In the genomic region with DNA sequence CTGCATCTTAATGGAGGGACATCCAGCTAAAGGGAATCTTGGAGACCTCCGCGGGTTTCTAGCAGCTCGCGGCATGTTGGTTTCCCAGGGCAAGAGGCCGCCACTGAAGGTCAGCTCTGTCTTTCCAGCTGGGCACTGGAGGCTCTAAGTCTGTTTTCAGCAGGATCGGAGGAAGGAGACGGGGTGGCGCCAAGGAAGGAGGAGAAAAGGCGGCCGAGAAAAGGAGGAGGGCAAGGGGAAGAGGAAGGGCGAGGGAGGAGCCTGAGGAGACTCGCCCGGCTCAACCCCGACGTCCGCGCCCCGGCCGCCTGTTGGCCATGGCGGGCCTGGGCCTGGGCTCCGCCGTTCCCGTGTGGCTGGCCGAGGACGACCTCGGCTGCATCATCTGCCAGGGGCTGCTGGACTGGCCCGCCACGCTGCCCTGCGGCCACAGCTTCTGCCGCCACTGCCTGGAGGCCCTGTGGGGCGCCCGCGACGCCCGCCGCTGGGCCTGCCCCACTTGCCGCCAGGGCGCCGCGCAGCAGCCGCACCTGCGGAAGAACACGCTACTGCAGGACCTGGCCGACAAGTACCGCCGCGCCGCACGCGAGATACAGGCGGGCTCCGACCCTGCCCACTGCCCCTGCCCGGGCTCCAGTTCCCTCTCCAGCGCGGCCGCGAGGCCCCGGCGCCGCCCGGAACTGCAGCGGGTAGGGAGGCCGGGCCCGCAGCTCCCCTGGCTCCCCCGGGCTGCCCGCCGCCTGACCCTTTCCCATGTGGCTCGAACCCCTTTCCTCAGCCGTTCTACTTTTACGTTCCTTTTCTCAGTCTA, we compare ENCODE assay signal across 8 cellular contexts. TPM values are rescaled to one million over a fixed set of nuclear protein-coding genes. Genes with fewer than 3 reads are reported as not detected.
DNase-seq lines count a peak whose midpoint lies in the region; ATAC-seq, FAIRE-seq and TF ChIP-seq lines count a peak whose summit lies in the region.

A gene with protein sequence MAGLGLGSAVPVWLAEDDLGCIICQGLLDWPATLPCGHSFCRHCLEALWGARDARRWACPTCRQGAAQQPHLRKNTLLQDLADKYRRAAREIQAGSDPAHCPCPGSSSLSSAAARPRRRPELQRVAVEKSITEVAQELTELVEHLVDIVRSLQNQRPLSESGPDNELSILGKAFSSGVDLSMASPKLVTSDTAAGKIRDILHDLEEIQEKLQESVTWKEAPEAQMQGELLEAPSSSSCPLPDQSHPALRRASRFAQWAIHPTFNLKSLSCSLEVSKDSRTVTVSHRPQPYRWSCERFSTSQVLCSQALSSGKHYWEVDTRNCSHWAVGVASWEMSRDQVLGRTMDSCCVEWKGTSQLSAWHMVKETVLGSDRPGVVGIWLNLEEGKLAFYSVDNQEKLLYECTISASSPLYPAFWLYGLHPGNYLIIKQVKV (plus strand): TSS at position 283 of the 811 bp plus-strand sequence. CDS start 35 bp downstream, at position 318.

- peak within 1 kb of the TSS; percentile 79 for H3K27ac Mint-ChIP-seq in activated naive CD4-positive, alpha-beta T cell treated with anti-CD3 and anti-CD28 coated beads for 36 hours

- peak within 1 kb of the TSS; percentile 88 for H3K4me3 Mint-ChIP-seq in activated naive CD4-positive, alpha-beta T cell treated with anti-CD3 and anti-CD28 coated beads for 36 hours

- H3K36me3 Mint-ChIP-seq in activated naive CD4-positive, alpha-beta T cell treated with anti-CD3 and anti-CD28 coated beads for 36 hours (ENCODE audit: low read depth) = peaks cover 20% of the 10 kb centered on the region

- peak; percentile 63 for TF ChIP-seq CTCF in neutrophil (IDR thresholded peaks at IDR 0.05)

- H3K27me3 Mint-ChIP-seq in activated naive CD4-positive, alpha-beta T cell treated with anti-CD3 and anti-CD28 coated beads for 36 hours (ENCODE audit: low read depth) = peaks cover 9% of the 10 kb centered on the region

- ATAC-seq in HG03565 (IDR thresholded peaks at IDR 0.05; ENCODE audit: unreplicated experiment) = peak; percentile 49

- H3K4me3 ChIP-seq in BLaER1 treated with 17β-estradiol and CSF1 and Interleukin-3, amounts not matched to agents 10 nM and 100 nM = peak within 1 kb of the TSS; percentile 68 to 87 (median 74)
- peak within 1 kb of the TSS; percentile 71 to 72 for H3K4me3 ChIP-seq in neutrophil (ENCODE audit: low read depth in 1 of 2, low read length in 1 of 2)

- peak; percentile 70 for DNase-seq in GM19239 (ENCODE audit: insufficient read length, low spot score)
- DNase-seq in RPMI8226 = peak; percentile 86
- peak; percentile 60 for DNase-seq in activated naive CD4-positive, alpha-beta T cell treated with anti-CD3 and anti-CD28 coated beads for 36 hours
- peak; percentile 74 to 78 for DNase-seq in frontal cortex (ENCODE audit: low spot score in 2 of 2)

- H3K27ac ChIP-seq in BLaER1 treated with 17β-estradiol and CSF1 and Interleukin-3, amounts not matched to agents 10 nM and 100 nM = peak within 1 kb of the TSS; percentile 95 to 100 (median 97)
- peak within 1 kb of the TSS; percentile 93 for H3K27ac ChIP-seq in neutrophil
- H3K27ac ChIP-seq in temporal lobe (ENCODE audit: low read depth, low read length) = peak within 1 kb of the TSS; percentile 81

- H3K4me1 Mint-ChIP-seq in activated naive CD4-positive, alpha-beta T cell treated with anti-CD3 and anti-CD28 coated beads for 36 hours (ENCODE audit: low read depth) = peaks cover 31% of the 10 kb centered on the region

- no peaks in the 10 kb centered on the region for H4K20me1 ChIP-seq in BLaER1 treated with 17β-estradiol and CSF1 and Interleukin-3, amounts not matched to agents 10 nM and 100 nM

- no peaks in the 10 kb centered on the region for H3K9me3 Mint-ChIP-seq in activated naive CD4-positive, alpha-beta T cell treated with anti-CD3 and anti-CD28 coated beads for 36 hours

- CTCF ChIA-PET in activated naive CD4-positive, alpha-beta T cell treated with anti-CD3 and anti-CD28 coated beads for 36 hours (lab: Charles Lee) = interaction anchor here (0.6 to 1.6 kb wide), 4 partner anchors 25 to 244 kb away, joined by 3 to 5 read pairs (median 4); no protein-coding TSS in a partner anchor

- H3K36me3 ChIP-seq in BLaER1 treated with 17β-estradiol and CSF1 and Interleukin-3, amounts not matched to agents 10 nM and 100 nM = peaks cover 26 to 47% (median 37%) of the 10 kb centered on the region in 11 experiments
- H3K36me3 ChIP-seq in neutrophil = no peaks in the 10 kb centered on the region

- peaks cover 30 to 42% (median 36%) of the 10 kb centered on the region in 11 experiments for H3K9me3 ChIP-seq in BLaER1 treated with 17β-estradiol and CSF1 and Interleukin-3, amounts not matched to agents 10 nM and 100 nM (replicated peaks in 1 of 11)
- no peaks in the 10 kb centered on the region for H3K9me3 ChIP-seq in neutrophil

- H3K4me1 ChIP-seq in BLaER1 treated with 17β-estradiol and CSF1 and Interleukin-3, amounts not matched to agents 10 nM and 100 nM = peaks cover 27 to 74% (median 45%) of the 10 kb centered on the region in 10 experiments
- peaks cover 44 to 53% of the 10 kb centered on the region in 2 experiments for H3K4me1 ChIP-seq in neutrophil (ENCODE audit: control insufficient read depth in 1 of 2, insufficient read depth in 1 of 2, low read depth in 1 of 2, low read length in 1 of 2)

- intact Hi-C loops in activated naive CD4-positive, alpha-beta T cell treated with anti-CD3 and anti-CD28 coated beads for 36 hours (cut with micrococcal nuclease) = loop anchor here (1.0 to 5.0 kb wide), 2 partner anchors 36 to 65 kb away; a partner anchor contains a TSS

- H3K27me3 ChIP-seq in BLaER1 treated with 17β-estradiol and CSF1 and Interleukin-3, amounts not matched to agents 10 nM and 100 nM = no peaks in the 10 kb centered on the region
- no peaks in the 10 kb centered on the region for H3K27me3 ChIP-seq in neutrophil

- FAIRE-seq in GM19239 (lab: Jason Lieb, UNC) = peak; percentile 35
- FAIRE-seq in frontal cortex (lab: Jason Lieb, UNC) = no peak

- H3K4me2 ChIP-seq in BLaER1 treated with 17β-estradiol and CSF1 and Interleukin-3, amounts not matched to agents 10 nM and 100 nM = peak within 1 kb of the TSS; percentile 81 to 98 (median 91)

- H3K9ac ChIP-seq in BLaER1 treated with 17β-estradiol and CSF1 and Interleukin-3, amounts not matched to agents 10 nM and 100 nM = peak within 1 kb of the TSS; percentile 94 to 100 (median 97)

RNA-seq across cellular contexts. Expression of the gene that starts here (rescaled TPM):
- total RNA-seq in activated naive CD4-positive, alpha-beta T cell treated with anti-CD3 and anti-CD28 coated beads for 36 hours = 1 to 10 TPM; 5.0 to 5.4 TPM
- total RNA-seq in frontal cortex (1.2 TPM), temporal lobe (2.2 TPM)

Comparison
In these comparisons a context has a peak if more than half of its experiments do, and no peak if none do; other contexts are left out.
1. Peak in every context shown above with its lines: DNase-seq, ATAC-seq, H3K4me3 ChIP-seq and H3K27ac ChIP-seq.